In the genomic region with DNA sequence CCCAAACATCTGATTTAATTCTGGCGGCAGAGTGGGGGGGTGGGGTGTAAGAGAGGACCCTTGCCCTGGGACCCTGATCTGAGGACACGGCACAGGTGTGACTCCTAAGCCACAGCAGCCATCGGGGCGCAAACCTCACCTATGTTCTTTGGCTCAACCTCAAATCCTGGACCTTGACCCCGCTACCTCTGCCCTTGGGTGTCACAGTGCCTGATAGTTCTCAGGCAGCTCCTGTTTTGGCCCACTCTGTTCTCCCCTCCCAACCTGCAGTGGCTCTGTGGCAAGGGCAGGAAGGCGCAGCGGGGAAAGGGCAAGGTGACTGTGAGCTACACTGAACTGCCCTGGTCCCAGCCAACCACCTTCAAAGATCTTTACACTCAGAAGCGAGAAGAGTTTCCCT, we compare ENCODE assay signal across 1 cellular context.
TF ChIP-seq lines count a peak whose summit lies in the region.

No MANE protein-coding gene starts in this region.

TF ChIP-seq in HepG2, 621 proteins besides CTCF, POLR2A, EP300 and RAD21:
- TF ChIP-seq SNAPC4 (CRISPR knock-in tag; IDR thresholded peaks at IDR 0.05) (no peak), BCLAF1 (IDR thresholded peaks at IDR 0.05) (no peak), NFKBIZ (CRISPR knock-in tag; IDR thresholded peaks at IDR 0.05) (no peak), FOSL1 (CRISPR knock-in tag; IDR thresholded peaks at IDR 0.05; ENCODE audit: borderline replicate concordance) (no peak), TFAP4 (IDR thresholded peaks at IDR 0.05; ENCODE audit: borderline replicate concordance, low read depth) (no peak), GRHL1 (CRISPR knock-in tag; conservative IDR thresholded peaks at IDR 0.05) (no peak), NFRKB (IDR thresholded peaks at IDR 0.05) (no peak), HNF4G (IDR thresholded peaks at IDR 0.05; ENCODE audit: borderline replicate concordance, low read depth, low read length) (no peak), HNF4G (CRISPR knock-in tag; IDR thresholded peaks at IDR 0.05; ENCODE audit: borderline replicate concordance, low read depth) (no peak), HDAC6 (IDR thresholded peaks at IDR 0.05; ENCODE audit: low read depth, low read length) (no peak), ZNF619 (CRISPR knock-in tag; IDR thresholded peaks at IDR 0.05) (no peak), TSC22D2 (CRISPR knock-in tag; IDR thresholded peaks at IDR 0.05; ENCODE audit: borderline replicate concordance) (no peak), ASH2L (IDR thresholded peaks at IDR 0.05; ENCODE audit: insufficient read length, low read depth, low read length) (no peak), PRPF4 (IDR thresholded peaks at IDR 0.05; ENCODE audit: low read depth, low read length, poor library complexity, severe bottlenecking) (no peak), HDAC1 (CRISPR knock-in tag; IDR thresholded peaks at IDR 0.05) (no peak), KAT8 (CRISPR knock-in tag; IDR thresholded peaks at IDR 0.05) (no peak), ZBTB1 (CRISPR knock-in tag; IDR thresholded peaks at IDR 0.05; ENCODE audit: borderline replicate concordance) (no peak)
- TF ChIP-seq, protein P1, sequence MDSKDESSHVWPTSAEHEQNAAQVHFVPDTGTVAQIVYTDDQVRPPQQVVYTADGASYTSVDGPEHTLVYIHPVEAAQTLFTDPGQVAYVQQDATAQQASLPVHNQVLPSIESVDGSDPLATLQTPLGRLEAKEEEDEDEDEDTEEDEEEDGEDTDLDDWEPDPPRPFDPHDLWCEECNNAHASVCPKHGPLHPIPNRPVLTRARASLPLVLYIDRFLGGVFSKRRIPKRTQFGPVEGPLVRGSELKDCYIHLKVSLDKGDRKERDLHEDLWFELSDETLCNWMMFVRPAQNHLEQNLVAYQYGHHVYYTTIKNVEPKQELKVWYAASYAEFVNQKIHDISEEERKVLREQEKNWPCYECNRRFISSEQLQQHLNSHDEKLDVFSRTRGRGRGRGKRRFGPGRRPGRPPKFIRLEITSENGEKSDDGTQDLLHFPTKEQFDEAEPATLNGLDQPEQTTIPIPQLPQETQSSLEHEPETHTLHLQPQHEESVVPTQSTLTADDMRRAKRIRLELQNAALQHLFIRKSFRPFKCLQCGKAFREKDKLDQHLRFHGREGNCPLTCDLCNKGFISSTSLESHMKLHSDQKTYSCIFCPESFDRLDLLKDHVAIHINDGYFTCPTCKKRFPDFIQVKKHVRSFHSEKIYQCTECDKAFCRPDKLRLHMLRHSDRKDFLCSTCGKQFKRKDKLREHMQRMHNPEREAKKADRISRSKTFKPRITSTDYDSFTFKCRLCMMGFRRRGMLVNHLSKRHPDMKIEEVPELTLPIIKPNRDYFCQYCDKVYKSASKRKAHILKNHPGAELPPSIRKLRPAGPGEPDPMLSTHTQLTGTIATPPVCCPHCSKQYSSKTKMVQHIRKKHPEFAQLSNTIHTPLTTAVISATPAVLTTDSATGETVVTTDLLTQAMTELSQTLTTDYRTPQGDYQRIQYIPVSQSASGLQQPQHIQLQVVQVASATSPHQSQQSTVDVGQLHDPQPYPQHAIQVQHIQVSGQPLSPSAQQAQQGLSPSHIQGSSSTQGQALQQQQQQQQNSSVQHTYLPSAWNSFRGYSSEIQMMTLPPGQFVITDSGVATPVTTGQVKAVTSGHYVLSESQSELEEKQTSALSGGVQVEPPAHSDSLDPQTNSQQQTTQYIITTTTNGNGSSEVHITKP (CRISPR knock-in tag; IDR thresholded peaks at IDR 0.05; ENCODE audit: low read depth): no peak
- TF ChIP-seq, protein P2, sequence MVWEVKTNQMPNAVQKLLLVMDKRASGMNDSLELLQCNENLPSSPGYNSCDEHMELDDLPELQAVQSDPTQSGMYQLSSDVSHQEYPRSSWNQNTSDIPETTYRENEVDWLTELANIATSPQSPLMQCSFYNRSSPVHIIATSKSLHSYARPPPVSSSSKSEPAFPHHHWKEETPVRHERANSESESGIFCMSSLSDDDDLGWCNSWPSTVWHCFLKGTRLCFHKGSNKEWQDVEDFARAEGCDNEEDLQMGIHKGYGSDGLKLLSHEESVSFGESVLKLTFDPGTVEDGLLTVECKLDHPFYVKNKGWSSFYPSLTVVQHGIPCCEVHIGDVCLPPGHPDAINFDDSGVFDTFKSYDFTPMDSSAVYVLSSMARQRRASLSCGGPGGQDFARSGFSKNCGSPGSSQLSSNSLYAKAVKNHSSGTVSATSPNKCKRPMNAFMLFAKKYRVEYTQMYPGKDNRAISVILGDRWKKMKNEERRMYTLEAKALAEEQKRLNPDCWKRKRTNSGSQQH (CRISPR knock-in tag; IDR thresholded peaks at IDR 0.05; ENCODE audit: low read depth): no peak
- TF ChIP-seq, protein P3, sequence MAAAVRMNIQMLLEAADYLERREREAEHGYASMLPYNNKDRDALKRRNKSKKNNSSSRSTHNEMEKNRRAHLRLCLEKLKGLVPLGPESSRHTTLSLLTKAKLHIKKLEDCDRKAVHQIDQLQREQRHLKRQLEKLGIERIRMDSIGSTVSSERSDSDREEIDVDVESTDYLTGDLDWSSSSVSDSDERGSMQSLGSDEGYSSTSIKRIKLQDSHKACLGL (CRISPR knock-in tag; IDR thresholded peaks at IDR 0.05): no peak
